ENCODE assay signal across 9 cellular contexts in the genomic region with DNA sequence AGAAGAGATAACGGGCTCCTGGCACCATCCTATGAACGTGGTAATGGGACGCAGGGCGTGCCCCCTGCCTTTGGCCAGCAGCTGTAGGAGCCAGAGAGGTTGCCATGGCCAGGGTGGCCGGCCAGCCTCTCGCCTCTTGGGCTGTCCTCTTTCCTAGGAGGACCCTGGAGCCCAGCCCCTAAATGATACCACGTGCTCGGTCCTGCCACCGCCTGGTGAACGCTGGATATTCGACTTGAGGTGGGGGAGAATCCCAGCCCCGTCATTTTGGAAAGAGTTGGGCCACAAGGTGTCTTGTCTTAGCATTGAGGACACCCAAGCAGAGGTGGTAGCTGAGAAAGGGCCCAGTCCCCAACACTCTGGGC. TPM values are rescaled to one million over a fixed set of nuclear protein-coding genes. Genes with fewer than 3 reads are reported as not detected.
DNase-seq lines count a peak whose midpoint lies in the region; ATAC-seq and TF ChIP-seq lines count a peak whose summit lies in the region.
"Had no signal": no experiment of that assay in that cellular context is flagged by ENCODE, and none has a peak within 500 bp of the region (broad histone marks: within the 10 kb centered on the region; RNA-seq: fewer than 3 reads in every experiment).

No MANE protein-coding gene starts in this region.

- 0% methylated on average over 12 of the region's 12 CpGs for WGBS in prostate gland

- no peaks in the 10 kb centered on the region for H3K36me3 Mint-ChIP-seq in activated T-cell treated with anti-CD3 and anti-CD28 coated beads, Interleukin-2, amount 50 U/mL, for 24 hours (ENCODE audit: low read depth)

- H3K9me3 Mint-ChIP-seq in activated T-cell treated with anti-CD3 and anti-CD28 coated beads, Interleukin-2, amount 50 U/mL, for 24 hours: no peaks in the 10 kb centered on the region

- no peaks in the 10 kb centered on the region for H3K36me3 ChIP-seq in prostate gland

- H3K9me3 ChIP-seq in prostate gland: no peaks in the 10 kb centered on the region

- H3K27me3 Mint-ChIP-seq in activated T-cell treated with anti-CD3 and anti-CD28 coated beads, Interleukin-2, amount 50 U/mL, for 24 hours: peaks cover 74% of the 10 kb centered on the region

- H3K4me1 Mint-ChIP-seq in activated T-cell treated with anti-CD3 and anti-CD28 coated beads, Interleukin-2, amount 50 U/mL, for 24 hours (ENCODE audit: low read depth): peaks cover 21% of the 10 kb centered on the region

- intact Hi-C loops in Right ventricle myocardium superior (cut with DNase I): no loop called here
- intact Hi-C loops in prostate gland (cut with DNase I): no loop called here

- H3K4me1 ChIP-seq in prostate gland (replicated peaks): no peaks in the 10 kb centered on the region

- no peak for DNase-seq in activated T-cell treated with anti-CD3 and anti-CD28 coated beads, Interleukin-2, amount 50 U/mL, for 24 hours
- DNase-seq in Right ventricle myocardium superior (no peak), prostate gland (ENCODE audit: low spot score) (no peak), glomerular visceral epithelial cell (ENCODE audit: extremely low spot score) (no peak), erythroblast (lab: John Stamatoyannopoulos, UW) (no peak)

- ATAC-seq in GM18505 (IDR thresholded peaks at IDR 0.05; ENCODE audit: unreplicated experiment) (peak; percentile 3), HG03442 (IDR thresholded peaks at IDR 0.05; ENCODE audit: unreplicated experiment) (peak; percentile 17), Right ventricle myocardium superior (ENCODE audit: poor library complexity) (peak; percentile 37)

- H3K27ac Mint-ChIP-seq in activated T-cell treated with anti-CD3 and anti-CD28 coated beads, Interleukin-2, amount 50 U/mL, for 24 hours: no peak overlapping the region

- TF ChIP-seq CTCF in 22Rv1 (IDR thresholded peaks at IDR 0.05): peak; percentile 55
- no peak for TF ChIP-seq CTCF in prostate gland (IDR thresholded peaks at IDR 0.05)

- TF ChIP-seq POLR2A in GM18505 (IDR thresholded peaks at IDR 0.05; ENCODE audit: borderline replicate concordance, extremely low read depth, insufficient read depth, insufficient read length): no peak
- no peak for TF ChIP-seq POLR2A in prostate gland (IDR thresholded peaks at IDR 0.05)
- TF ChIP-seq POLR2A in erythroblast (IDR thresholded peaks at IDR 0.05; ENCODE audit: low read length): no peak

- peak overlapping the region; percentile 74 for H3K4me3 Mint-ChIP-seq in activated T-cell treated with anti-CD3 and anti-CD28 coated beads, Interleukin-2, amount 50 U/mL, for 24 hours

- H3K27ac ChIP-seq in 22Rv1 (no peak overlapping the region), prostate gland (no peak overlapping the region)

- peak overlapping the region; percentile 43 to 46 for H3K4me3 ChIP-seq in prostate gland

- H3K27me3 ChIP-seq in prostate gland (replicated peaks; ENCODE audit: insufficient read depth): no peaks in the 10 kb centered on the region

RNA-seq across cellular contexts. Expression of a gene that starts 0.4 kb away (rescaled TPM):
- total RNA-seq in Right ventricle myocardium superior (2.1 TPM), prostate gland (10 to 100 TPM in 1 of 2 donors, 1 to 10 TPM in 1; 6.6 to 11.1 TPM)
- total RNA-seq: myocyte had no signal
